11 cellular contexts compared by ENCODE assay signal in genomic region chr3:53250881-53251605, GRCh38. TPM values are rescaled to one million over a fixed set of nuclear protein-coding genes. Genes with fewer than 3 reads are reported as not detected.
DNase-seq lines count a peak whose midpoint lies in the region; ATAC-seq and TF ChIP-seq lines count a peak whose summit lies in the region.
"Had no signal": no experiment of that assay in that cellular context is flagged by ENCODE, and none has a peak within 500 bp of the region (broad histone marks: within the 10 kb centered on the region; RNA-seq: fewer than 3 reads in every experiment).

No MANE protein-coding gene starts in this region.

- WGBS in thyroid gland, 2 donors = 68% methylated on average over 3 to 4 of the region's 4 CpGs

- peak overlapping the region; percentile 0 for H3K4me3 Mint-ChIP-seq in activated T-helper 1 cell treated with anti-CD3 and anti-CD28 coated beads, Interleukin-12 subunit alpha, Interleukin-12 subunit beta, Interleukin-2, Interleukin-4 antibody, amounts not matched to agents 30 ng/mL and 10 ng/mL and 1 ng/mL, durations not matched to agents 14 hours and 24 hours and 36 hours

- peaks cover 95% of the 10 kb centered on the region for H3K4me1 ChIP-seq in left ventricle myocardium inferior
- H3K4me1 ChIP-seq in iPS-20b (ENCODE audit: insufficient read depth, low read length) = peaks cover 33% of the 10 kb centered on the region
- H3K4me1 ChIP-seq in thyroid gland = peaks cover 55 to 65% of the 10 kb centered on the region in 2 donors

- ATAC-seq in Right ventricle myocardium inferior (no peak), sciatic nerve (no peak), HG03432 (IDR thresholded peaks at IDR 0.05; ENCODE audit: unreplicated experiment) (no peak)

- H3K4me3 ChIP-seq in left ventricle myocardium inferior (no peak overlapping the region), iPS-20b (ENCODE audit: low read length) (peak overlapping the region; percentile 18; the same call in 1 of the 2 replicates), thyroid gland (replicated peaks in 1 of 3) (no peak overlapping the region)
- H3K4me3 ChIP-seq: GM23248 had no signal

- H3K9ac ChIP-seq in iPS-20b (ENCODE audit: low read depth, low read length) = peak overlapping the region; percentile 9; the same call in 1 of the 2 replicates
- H3K9ac ChIP-seq: GM23248 had no signal

- H3K27me3 ChIP-seq in left ventricle myocardium inferior (ENCODE audit: low read depth) (no peaks in the 10 kb centered on the region), iPS-20b (ENCODE audit: insufficient read depth, low read length) (no peaks in the 10 kb centered on the region), thyroid gland (no peaks in the 10 kb centered on the region)

- H3K9me3 Mint-ChIP-seq in activated T-helper 1 cell treated with anti-CD3 and anti-CD28 coated beads, Interleukin-12 subunit alpha, Interleukin-12 subunit beta, Interleukin-2, Interleukin-4 antibody, amounts not matched to agents 30 ng/mL and 10 ng/mL and 1 ng/mL, durations not matched to agents 14 hours and 24 hours and 36 hours = no peaks in the 10 kb centered on the region
- H3K9me3 Mint-ChIP-seq: CD4-positive, alpha-beta memory T cell had no signal

- no peak for TF ChIP-seq POLR2A in thyroid gland (IDR thresholded peaks at IDR 0.05)

- H3K27me3 Mint-ChIP-seq in activated T-helper 1 cell treated with anti-CD3 and anti-CD28 coated beads, Interleukin-12 subunit alpha, Interleukin-12 subunit beta, Interleukin-2, Interleukin-4 antibody, amounts not matched to agents 30 ng/mL and 10 ng/mL and 1 ng/mL, durations not matched to agents 14 hours and 24 hours and 36 hours (ENCODE audit: insufficient read depth) = no peaks in the 10 kb centered on the region
- H3K27me3 Mint-ChIP-seq: CD4-positive, alpha-beta memory T cell had no signal

- H3K36me3 ChIP-seq in left ventricle myocardium inferior = peaks cover 6% of the 10 kb centered on the region
- H3K36me3 ChIP-seq in iPS-20b (ENCODE audit: insufficient read depth, low read depth, low read length) = peaks cover 38% of the 10 kb centered on the region; the same call in 1 of the 2 replicates
- peaks cover 0 to 3% of the 10 kb centered on the region in 2 donors for H3K36me3 ChIP-seq in thyroid gland

- DNase-seq in left ventricle myocardium inferior (no peak), Right ventricle myocardium inferior (ENCODE audit: missing footprints) (no peak), thyroid gland (peak in 1 of 2 donors; percentile 59), putamen (ENCODE audit: low spot score) (no peak), sciatic nerve (ENCODE audit: low spot score) (no peak)
- DNase-seq in activated T-helper 1 cell treated with anti-CD3 and anti-CD28 coated beads, Interleukin-12 subunit alpha, Interleukin-12 subunit beta, Interleukin-2, Interleukin-4 antibody, amounts not matched to agents 30 ng/mL and 10 ng/mL and 1 ng/mL, durations not matched to agents 14 hours and 24 hours and 36 hours (ENCODE audit: low spot score) = no peak
- DNase-seq: CD4-positive, alpha-beta memory T cell; GM23248; NCI-H2107 had no signal

- H3K27ac ChIP-seq in left ventricle myocardium inferior (replicated peaks) (peak overlapping the region; percentile 96), iPS-20b (ENCODE audit: low read length) (peak overlapping the region; percentile 40), thyroid gland (peak overlapping the region; percentile 54 to 83 (median 66))
- H3K27ac ChIP-seq: GM23248 had no signal

- H3K9me3 ChIP-seq in left ventricle myocardium inferior (replicated peaks) (no peaks in the 10 kb centered on the region), iPS-20b (ENCODE audit: insufficient read depth, low read depth, low read length) (no peaks in the 10 kb centered on the region), thyroid gland (no peaks in the 10 kb centered on the region)

- TF ChIP-seq CTCF in left ventricle myocardium inferior (IDR thresholded peaks at IDR 0.05; ENCODE audit: borderline replicate concordance) (no peak), thyroid gland (IDR thresholded peaks at IDR 0.05) (no peak)

- peaks cover 59% of the 10 kb centered on the region for H3K4me1 Mint-ChIP-seq in activated T-helper 1 cell treated with anti-CD3 and anti-CD28 coated beads, Interleukin-12 subunit alpha, Interleukin-12 subunit beta, Interleukin-2, Interleukin-4 antibody, amounts not matched to agents 30 ng/mL and 10 ng/mL and 1 ng/mL, durations not matched to agents 14 hours and 24 hours and 36 hours (ENCODE audit: low read depth)

- no peak overlapping the region for H3K27ac Mint-ChIP-seq in activated T-helper 1 cell treated with anti-CD3 and anti-CD28 coated beads, Interleukin-12 subunit alpha, Interleukin-12 subunit beta, Interleukin-2, Interleukin-4 antibody, amounts not matched to agents 30 ng/mL and 10 ng/mL and 1 ng/mL, durations not matched to agents 14 hours and 24 hours and 36 hours

- H3K36me3 Mint-ChIP-seq in activated T-helper 1 cell treated with anti-CD3 and anti-CD28 coated beads, Interleukin-12 subunit alpha, Interleukin-12 subunit beta, Interleukin-2, Interleukin-4 antibody, amounts not matched to agents 30 ng/mL and 10 ng/mL and 1 ng/mL, durations not matched to agents 14 hours and 24 hours and 36 hours (ENCODE audit: low read depth) = peaks cover 24% of the 10 kb centered on the region

- intact Hi-C loops in left ventricle myocardium inferior (cut with micrococcal nuclease) = no loop called here
- intact Hi-C loops in Right ventricle myocardium inferior (cut with DNase I) = loop anchor here (5.0 kb wide), 1 partner anchor 119 kb away; the partner anchor contains the start of gene RFT1
- intact Hi-C loops in activated T-helper 1 cell treated with anti-CD3 and anti-CD28 coated beads, Interleukin-12 subunit alpha, Interleukin-12 subunit beta, Interleukin-2, Interleukin-4 antibody, amounts not matched to agents 30 ng/mL and 10 ng/mL and 1 ng/mL, durations not matched to agents 14 hours and 24 hours and 36 hours (cut with micrococcal nuclease) = loop anchor here (10.0 kb wide), 1 partner anchor 206 kb away; the partner anchor contains the start of gene SFMBT1
- intact Hi-C loops in thyroid gland (cut with DNase I) = no loop called here
- intact Hi-C loops in sciatic nerve (cut with DNase I) = no loop called here

RNA-seq across cellular contexts. Expression of gene TKT, which starts 4.8 kb away (rescaled TPM):
- 32.1 TPM for total RNA-seq in left ventricle myocardium inferior
- 48.1 TPM for total RNA-seq in Right ventricle myocardium inferior
- 332 and 351 TPM in 2 replicates for total RNA-seq in activated T-helper 1 cell treated with anti-CD3 and anti-CD28 coated beads, Interleukin-12 subunit alpha, Interleukin-12 subunit beta, Interleukin-2, Interleukin-4 antibody, amounts not matched to agents 30 ng/mL and 10 ng/mL and 1 ng/mL, durations not matched to agents 14 hours and 24 hours and 36 hours
- 100 to 1,000 TPM; 468 to 962 (median 800) TPM for total RNA-seq in thyroid gland
- total RNA-seq in sciatic nerve = 219 TPM

Comparison
In these comparisons a context has a peak if more than half of its experiments do, and no peak if none do; other contexts are left out.
1. intact Hi-C loops: an anchor here in Right ventricle myocardium inferior (5.0 kb wide) and activated T-helper 1 cell treated with anti-CD3 and anti-CD28 coated beads, Interleukin-12 subunit alpha, Interleukin-12 subunit beta, Interleukin-2, Interleukin-4 antibody, amounts not matched to agents 30 ng/mL and 10 ng/mL and 1 ng/mL, durations not matched to agents 14 hours and 24 hours and 36 hours (10.0 kb wide); none called in left ventricle myocardium inferior, thyroid gland and sciatic nerve.
2. H3K27ac ChIP-seq: peak in every context shown above with its lines; median percentile 96 in left ventricle myocardium inferior; 66 in thyroid gland; 40 in iPS-20b.